Comparison of ENCODE assay signal across 27 cellular contexts in genomic region chr6:168870982-168871381, GRCh38.
"Had no signal": no experiment of that assay in that cellular context is flagged by ENCODE, and none has a peak within 500 bp of the region (broad histone marks: within the 10 kb centered on the region; RNA-seq: fewer than 3 reads in every experiment).

No MANE protein-coding gene starts in this region.

- H3K4me3 Mint-ChIP-seq: activated CD4-positive, alpha-beta T cell treated with anti-CD3 and anti-CD28 coated beads, Interleukin-2, amount 10 ng/mL, durations not matched to agents 24 days and 14 days; activated CD8-positive, alpha-beta T cell treated with anti-CD3 and anti-CD28 coated beads for 36 hours; activated naive CD4-positive, alpha-beta T cell treated with anti-CD3 and anti-CD28 coated beads, Interleukin-2, amount 50 U/mL, for 24 hours; activated naive CD8-positive, alpha-beta T cell treated with anti-CD3 and anti-CD28 coated beads, Interleukin-2, amount 10 ng/mL, durations not matched to agents 7 days and 5 days; central memory CD8-positive, alpha-beta T cell; T-helper 1 cell treated with Interleukin-12 subunit alpha and Interleukin-12 subunit beta and Interleukin-4 antibody, amounts not matched to agents 30 μg/mL and 1 μg/mL, for 36 hours; T-helper 2 cell treated with Interferon-gamma antibody and Interleukin-4, amounts not matched to agents 5 μg/mL and 100 μg/mL, for 36 hours had no signal

- H3K36me3 ChIP-seq: ascending aorta, cardiac muscle cell, MG63, SJCRH30 had no signal

- H3K4me1 ChIP-seq: ascending aorta, SJCRH30 had no signal

- H3K9me3 ChIP-seq: ascending aorta, MG63, SJCRH30 had no signal

- H3K36me3 Mint-ChIP-seq: activated naive CD4-positive, alpha-beta T cell treated with anti-CD3 and anti-CD28 coated beads, Interleukin-2, amount 50 U/mL, for 24 hours; activated naive CD8-positive, alpha-beta T cell treated with anti-CD3 and anti-CD28 coated beads, Interleukin-2, amount 10 ng/mL, durations not matched to agents 7 days and 5 days had no signal

- H3K27ac Mint-ChIP-seq: activated CD4-positive, alpha-beta T cell treated with anti-CD3 and anti-CD28 coated beads, Interleukin-2, amount 10 ng/mL, durations not matched to agents 24 days and 14 days; activated CD8-positive, alpha-beta T cell treated with anti-CD3 and anti-CD28 coated beads for 36 hours; activated naive CD8-positive, alpha-beta T cell treated with anti-CD3 and anti-CD28 coated beads, Interleukin-2, amount 10 ng/mL, durations not matched to agents 7 days and 5 days; activated T-helper 2 cell treated with anti-CD3 and anti-CD28 coated beads, Interferon-gamma antibody, Interleukin-2, Interleukin-4, amounts not matched to agents 10 μg/mL and 5 μg/mL and 100 μg/mL, durations not matched to agents 14 hours and 24 hours and 36 hours; T-helper 1 cell treated with Interleukin-12 subunit alpha and Interleukin-12 subunit beta and Interleukin-4 antibody, amounts not matched to agents 30 μg/mL and 1 μg/mL, for 36 hours; T-helper 2 cell treated with Interferon-gamma antibody and Interleukin-4, amounts not matched to agents 5 μg/mL and 100 μg/mL, for 36 hours had no signal

- H3K9me3 Mint-ChIP-seq: activated CD4-positive, alpha-beta T cell treated with anti-CD3 and anti-CD28 coated beads, Interleukin-2, amount 10 ng/mL, durations not matched to agents 24 days and 14 days; activated CD8-positive, alpha-beta T cell treated with anti-CD3 and anti-CD28 coated beads for 36 hours; activated naive CD4-positive, alpha-beta T cell treated with anti-CD3 and anti-CD28 coated beads, Interleukin-2, amount 50 U/mL, for 24 hours; activated naive CD8-positive, alpha-beta T cell treated with anti-CD3 and anti-CD28 coated beads, Interleukin-2, amount 10 ng/mL, durations not matched to agents 7 days and 5 days; activated T-helper 2 cell treated with anti-CD3 and anti-CD28 coated beads, Interferon-gamma antibody, Interleukin-2, Interleukin-4, amounts not matched to agents 10 μg/mL and 5 μg/mL and 100 μg/mL, durations not matched to agents 14 hours and 24 hours and 36 hours; central memory CD8-positive, alpha-beta T cell; T-helper 1 cell treated with Interleukin-12 subunit alpha and Interleukin-12 subunit beta and Interleukin-4 antibody, amounts not matched to agents 30 μg/mL and 1 μg/mL, for 36 hours; T-helper 2 cell treated with Interferon-gamma antibody and Interleukin-4, amounts not matched to agents 5 μg/mL and 100 μg/mL, for 36 hours had no signal

- ATAC-seq: activated CD8-positive, alpha-beta T cell treated with anti-CD3 and anti-CD28 coated beads for 36 hours; Panc1 had no signal

- H3K27me3 Mint-ChIP-seq: activated CD4-positive, alpha-beta T cell treated with anti-CD3 and anti-CD28 coated beads, Interleukin-2, amount 10 ng/mL, durations not matched to agents 24 days and 14 days; activated CD8-positive, alpha-beta T cell treated with anti-CD3 and anti-CD28 coated beads for 36 hours; activated naive CD4-positive, alpha-beta T cell treated with anti-CD3 and anti-CD28 coated beads, Interleukin-2, amount 50 U/mL, for 24 hours; activated naive CD8-positive, alpha-beta T cell treated with anti-CD3 and anti-CD28 coated beads, Interleukin-2, amount 10 ng/mL, durations not matched to agents 7 days and 5 days had no signal

- H3K4me1 Mint-ChIP-seq: activated CD4-positive, alpha-beta T cell treated with anti-CD3 and anti-CD28 coated beads, Interleukin-2, amount 10 ng/mL, durations not matched to agents 24 days and 14 days; activated naive CD4-positive, alpha-beta T cell treated with anti-CD3 and anti-CD28 coated beads, Interleukin-2, amount 50 U/mL, for 24 hours; activated naive CD8-positive, alpha-beta T cell treated with anti-CD3 and anti-CD28 coated beads, Interleukin-2, amount 10 ng/mL, durations not matched to agents 7 days and 5 days had no signal

- DNase-seq: activated CD4-positive, alpha-beta T cell treated with anti-CD3 and anti-CD28 coated beads, Interleukin-2, amount 10 ng/mL, durations not matched to agents 24 days and 14 days; activated CD4-positive, alpha-beta T cell treated with anti-CD3 and anti-CD28 coated beads, Interleukin-2, amount 50 U/mL, for 4 hours; activated CD8-positive, alpha-beta T cell treated with anti-CD3 and anti-CD28 coated beads for 36 hours; activated gamma-delta T cell; activated naive CD4-positive, alpha-beta T cell treated with Interleukin-2 at 50 U/mL for 16 hours; activated naive CD8-positive, alpha-beta T cell treated with anti-CD3 and anti-CD28 coated beads, Interleukin-2, amount 10 ng/mL, durations not matched to agents 7 days and 5 days; activated T-cell treated with anti-CD3 and anti-CD28 coated beads, Interleukin-2, amount 50 U/mL, for 1 hour; amygdala; Kasumi-1; KG1; MG63; NCI-H1436 treated with DMSO at 0.1 percent for 48 hours; NCI-H187 treated with DMSO at 0.1 percent for 48 hours; NCI-H226; NCI-H446 treated with DMSO at 0.1 percent for 48 hours; NCI-H524; NCI-H69; SJCRH30 had no signal

- H3K27me3 ChIP-seq: ascending aorta, cardiac muscle cell, MG63 had no signal

- H3K4me3 ChIP-seq: ascending aorta, cardiac muscle cell, MG63, SJCRH30, SK-N-MC had no signal

- H3K27ac ChIP-seq: ascending aorta, cardiac muscle cell, SJCRH30, SK-N-MC had no signal
